ENCODE assay signal across 22 cellular contexts in the genomic region with DNA sequence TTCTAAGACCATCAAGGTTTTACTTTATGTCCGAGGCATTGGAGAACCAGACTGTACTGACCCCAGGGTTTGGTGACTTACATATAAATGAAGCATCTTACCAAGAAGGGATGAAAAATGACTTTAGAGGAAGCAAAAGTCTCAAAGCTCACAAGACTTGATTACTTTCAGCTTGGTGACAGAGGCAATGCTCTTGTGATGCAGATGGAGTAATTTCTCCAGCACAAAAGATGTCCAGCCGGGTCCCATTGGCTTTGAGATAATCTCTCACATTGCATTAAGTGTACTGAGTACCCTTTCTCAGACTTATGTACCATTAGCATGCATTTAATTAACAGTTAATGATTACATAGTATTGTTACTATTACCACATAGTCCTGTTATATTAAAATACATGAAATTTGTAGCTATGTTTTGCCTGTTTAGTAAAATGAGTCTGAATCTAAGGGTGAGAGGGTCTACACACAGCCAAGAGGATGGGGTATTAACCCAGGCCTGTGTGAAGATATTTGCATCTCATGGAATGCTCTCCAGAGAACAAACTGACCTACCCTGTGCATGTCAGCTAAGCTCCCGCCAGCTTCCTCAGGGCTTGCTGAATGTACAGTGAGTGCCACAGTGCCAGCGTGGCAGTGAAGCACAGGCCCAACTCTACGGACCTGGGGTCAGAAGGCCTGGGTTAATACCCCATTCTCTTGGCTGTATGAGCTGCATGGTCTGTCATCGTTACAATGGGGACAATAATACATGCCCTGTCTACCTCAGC. TPM values are rescaled to one million over a fixed set of nuclear protein-coding genes. Genes with fewer than 3 reads are reported as not detected.
DNase-seq lines count a peak whose midpoint lies in the region; ATAC-seq and TF ChIP-seq lines count a peak whose summit lies in the region.
"Had no signal": no experiment of that assay in that cellular context is flagged by ENCODE, and none has a peak within 500 bp of the region (broad histone marks: within the 10 kb centered on the region; RNA-seq: fewer than 3 reads in every experiment).

No MANE protein-coding gene starts in this region.

- no peak overlapping the region for H3K4me2 ChIP-seq in trophoblast cell (ENCODE audit: low read length)
- H3K4me2 ChIP-seq: A549; BLaER1 treated with 17β-estradiol and CSF1 and Interleukin-3, amounts not matched to agents 10 nM and 100 nM had no signal

- no peaks in the 10 kb centered on the region for H3K9me3 Mint-ChIP-seq in activated CD4-positive, alpha-beta T cell treated with anti-CD3 and anti-CD28 coated beads for 36 hours (ENCODE audit: low read depth)
- H3K9me3 Mint-ChIP-seq: CD4-positive, alpha-beta T cell had no signal

- DNase-seq in NT2/D1 (ENCODE audit: low read depth, low spot score) (peak; percentile 2), esophagus muscularis mucosa (ENCODE audit: extremely low spot score) (peak; percentile 91), trophoblast cell (no peak), H7 (no peak)
- no peak for DNase-seq in activated CD4-positive, alpha-beta T cell treated with anti-CD3 and anti-CD28 coated beads for 36 hours
- DNase-seq: 8988T; ACHN; AML-193; BE2C; CD4-positive, alpha-beta T cell; CD8-positive, alpha-beta memory T cell; DMS79; EL; GDM1; GOT3 had no signal

- H3K4ac ChIP-seq in trophoblast cell (ENCODE audit: low read depth, low read length): no peak overlapping the region

- no peak overlapping the region for H3K27ac Mint-ChIP-seq in activated CD4-positive, alpha-beta T cell treated with anti-CD3 and anti-CD28 coated beads for 36 hours
- H3K27ac Mint-ChIP-seq: CD14-positive monocyte; CD4-positive, alpha-beta T cell; CD8-positive, alpha-beta memory T cell had no signal

- CTCF ChIA-PET in activated CD4-positive, alpha-beta T cell treated with anti-CD3 and anti-CD28 coated beads for 36 hours (lab: Charles Lee): no interaction called here

- no peaks in the 10 kb centered on the region for H3K36me3 ChIP-seq in NT2/D1 (ENCODE audit: insufficient read depth, insufficient read length, low read length)
- H3K36me3 ChIP-seq in esophagus muscularis mucosa: no peaks in the 10 kb centered on the region
- peaks cover 5 to 8% of the 10 kb centered on the region in 2 experiments for H3K36me3 ChIP-seq in trophoblast cell (ENCODE audit: control insufficient read depth in 1 of 2, insufficient read depth in 2 of 2, low read length in 2 of 2)
- no peaks in the 10 kb centered on the region for H3K36me3 ChIP-seq in H7 (replicated peaks; ENCODE audit: control insufficient read depth, insufficient read depth, low read length)
- H3K36me3 ChIP-seq: BE2C; BLaER1 treated with 17β-estradiol and CSF1 and Interleukin-3, amounts not matched to agents 10 nM and 100 nM had no signal

- no peaks in the 10 kb centered on the region for H3K4me1 Mint-ChIP-seq in activated CD4-positive, alpha-beta T cell treated with anti-CD3 and anti-CD28 coated beads for 36 hours
- H3K4me1 Mint-ChIP-seq: CD14-positive monocyte; CD8-positive, alpha-beta memory T cell had no signal

- TF ChIP-seq POLR2A in esophagus muscularis mucosa (IDR thresholded peaks at IDR 0.05; ENCODE audit: low read depth): no peak

- intact Hi-C loops in esophagus muscularis mucosa (cut with DNase I): no loop called here
- intact Hi-C loops in activated CD4-positive, alpha-beta T cell treated with anti-CD3 and anti-CD28 coated beads for 36 hours (cut with DNase I, micrococcal nuclease): no loop called here

- no peak overlapping the region for H4K12ac ChIP-seq in trophoblast cell (ENCODE audit: low read depth, low read length)

- no peak overlapping the region for H3K4me3 ChIP-seq in NT2/D1 (ENCODE audit: insufficient read length, low read depth)
- no peak overlapping the region for H3K4me3 ChIP-seq in esophagus muscularis mucosa
- H3K4me3 ChIP-seq in trophoblast cell (ENCODE audit: low read depth, low read length): no peak overlapping the region
- H3K4me3 ChIP-seq in H7 (ENCODE audit: insufficient read depth, low read depth, low read length): no peak overlapping the region
- H3K4me3 ChIP-seq: A549; BLaER1 treated with 17β-estradiol and CSF1 and Interleukin-3, amounts not matched to agents 10 nM and 100 nM; GM12878 had no signal

- no peak overlapping the region for H4K91ac ChIP-seq in trophoblast cell (ENCODE audit: low read depth, low read length)

- peaks cover 12% of the 10 kb centered on the region for H3K27me3 ChIP-seq in NT2/D1 (ENCODE audit: insufficient read depth, insufficient read length)
- H3K27me3 ChIP-seq in esophagus muscularis mucosa: peaks cover 0 to 18% (median 0%) of the 10 kb centered on the region in 4 donors
- no peaks in the 10 kb centered on the region for H3K27me3 ChIP-seq in trophoblast cell (ENCODE audit: insufficient read depth, low read length)
- H3K27me3 ChIP-seq in H7 (ENCODE audit: control insufficient read depth, insufficient read depth, low read length): peaks cover 10% of the 10 kb centered on the region
- H3K27me3 ChIP-seq: BE2C; BLaER1 treated with 17β-estradiol and CSF1 and Interleukin-3, amounts not matched to agents 10 nM and 100 nM had no signal

- no peak overlapping the region for H2BK5ac ChIP-seq in trophoblast cell (ENCODE audit: low read depth, low read length, poor library complexity)

- H4K8ac ChIP-seq in trophoblast cell (ENCODE audit: low read depth, low read length): no peak overlapping the region

- H3K9ac ChIP-seq in NT2/D1 (ENCODE audit: insufficient read length, low read depth) (no peak overlapping the region), trophoblast cell (ENCODE audit: low read length) (peak overlapping the region; percentile 64)
- H3K9ac ChIP-seq: BLaER1 treated with 17β-estradiol and CSF1 and Interleukin-3, amounts not matched to agents 10 nM and 100 nM had no signal

- no peak for TF ChIP-seq CTCF in esophagus muscularis mucosa (IDR thresholded peaks at IDR 0.05)

- no peak overlapping the region for H2AFZ ChIP-seq in trophoblast cell (ENCODE audit: insufficient read depth, low read length, poor library complexity)

- no peaks in the 10 kb centered on the region for H3K9me3 ChIP-seq in NT2/D1 (ENCODE audit: insufficient read depth, low read length)
- no peaks in the 10 kb centered on the region for H3K9me3 ChIP-seq in esophagus muscularis mucosa
- no peaks in the 10 kb centered on the region for H3K9me3 ChIP-seq in trophoblast cell (ENCODE audit: insufficient read depth, low read depth, low read length)
- H3K9me3 ChIP-seq: A549; BE2C; BLaER1 treated with 17β-estradiol and CSF1 and Interleukin-3, amounts not matched to agents 10 nM and 100 nM had no signal

- H3K18ac ChIP-seq in trophoblast cell (ENCODE audit: low read length): no peak overlapping the region

- no peak overlapping the region for H3K14ac ChIP-seq in trophoblast cell (ENCODE audit: low read length)

- H3K36me3 Mint-ChIP-seq in activated CD4-positive, alpha-beta T cell treated with anti-CD3 and anti-CD28 coated beads for 36 hours (ENCODE audit: low read depth): no peaks in the 10 kb centered on the region
- H3K36me3 Mint-ChIP-seq: CD14-positive monocyte; CD8-positive, alpha-beta memory T cell had no signal

- H3K4me3 Mint-ChIP-seq in activated CD4-positive, alpha-beta T cell treated with anti-CD3 and anti-CD28 coated beads for 36 hours: no peak overlapping the region
- H3K4me3 Mint-ChIP-seq: CD14-positive monocyte; CD4-positive, alpha-beta T cell; CD8-positive, alpha-beta memory T cell had no signal

- no peak overlapping the region for H2BK12ac ChIP-seq in trophoblast cell (ENCODE audit: low read length)

- WGBS in esophagus muscularis mucosa: 89% methylated on average over 6 of the region's 6 CpGs
- no CpG with 5 or more reads among the region's 6 CpGs for WGBS in trophoblast cell (ENCODE audit: extremely low coverage, insufficient coverage, insufficient read length)

- POLR2A ChIA-PET in activated CD4-positive, alpha-beta T cell treated with anti-CD3 and anti-CD28 coated beads for 36 hours (lab: Charles Lee): no interaction called here

- H3K4me1 ChIP-seq in NT2/D1 (ENCODE audit: insufficient read depth, insufficient read length) (no peaks in the 10 kb centered on the region), esophagus muscularis mucosa (peaks cover 0 to under 1% (median under 1%) of the 10 kb centered on the region in 4 donors), trophoblast cell (ENCODE audit: control insufficient read depth in 1 of 2, insufficient read depth in 2 of 2, low read length in 2 of 2) (peaks cover 0 to 4% of the 10 kb centered on the region in 2 experiments)
- H3K4me1 ChIP-seq: A549; BE2C; BLaER1 treated with 17β-estradiol and CSF1 and Interleukin-3, amounts not matched to agents 10 nM and 100 nM had no signal

- no peaks in the 10 kb centered on the region for H3K79me1 ChIP-seq in trophoblast cell (ENCODE audit: low read length)

- no peak for TF ChIP-seq EP300 in esophagus muscularis mucosa (IDR thresholded peaks at IDR 0.05)

- ATAC-seq in SK-N-SH treated with all-trans-retinoic acid at 6 μM for 48 hours: no peak
- no peak for ATAC-seq in HG02759 (IDR thresholded peaks at IDR 0.05; ENCODE audit: unreplicated experiment)
- no peak for ATAC-seq in activated CD4-positive, alpha-beta T cell treated with anti-CD3 and anti-CD28 coated beads for 36 hours
- ATAC-seq: A549, GM12878, HCT116 had no signal

- H3K27ac ChIP-seq in esophagus muscularis mucosa (replicated peaks in 1 of 4) (no peak overlapping the region), trophoblast cell (ENCODE audit: low read depth, low read length) (no peak overlapping the region)
- H3K27ac ChIP-seq: A549; BLaER1 treated with 17β-estradiol and CSF1 and Interleukin-3, amounts not matched to agents 10 nM and 100 nM had no signal

- H2AK5ac ChIP-seq in trophoblast cell (ENCODE audit: low read length): no peak overlapping the region

- H3K27me3 Mint-ChIP-seq in activated CD4-positive, alpha-beta T cell treated with anti-CD3 and anti-CD28 coated beads for 36 hours: peaks cover 18% of the 10 kb centered on the region

- H3K23ac ChIP-seq in trophoblast cell (ENCODE audit: low read length): no peak overlapping the region

- no peak overlapping the region for H2BK120ac ChIP-seq in trophoblast cell (ENCODE audit: insufficient read depth, low read length, poor library complexity)

- H3K79me2 ChIP-seq in trophoblast cell (ENCODE audit: control insufficient read depth, insufficient read depth, low read length, poor library complexity): no peaks in the 10 kb centered on the region

TF ChIP-seq in SK-N-SH treated with all-trans-retinoic acid at 6 μM for 48 hours, 23 proteins besides CTCF, POLR2A, EP300 and RAD21 (continues in another document):
- TF ChIP-seq ZFP30 (CRISPR knock-in tag; IDR thresholded peaks at IDR 0.05) (no peak), BACH2 (CRISPR knock-in tag; IDR thresholded peaks at IDR 0.05; ENCODE audit: borderline replicate concordance) (no peak), ESRRG (CRISPR knock-in tag; IDR thresholded peaks at IDR 0.05) (no peak), ZNF70 (CRISPR knock-in tag; IDR thresholded peaks at IDR 0.05) (no peak)

RNA-seq across cellular contexts. Expression of gene HTR1E, which starts 5.6 kb away (rescaled TPM):
- under 1 TPM in 3 of 4 donors, not detected in 1; 0.17 to 0.40 (median 0.19) TPM for total RNA-seq in esophagus muscularis mucosa
- polyA plus RNA-seq in trophoblast cell (2013): 26.0 and 27.6 TPM in 2 replicates
- total RNA-seq in H7 (2014; rRNA removed; shearing (Covaris generic)): 0.52 TPM in 1 of 2 replicates, not detected in the other
- not detected for total RNA-seq in activated CD4-positive, alpha-beta T cell treated with anti-CD3 and anti-CD28 coated beads for 36 hours
- total RNA-seq: CD4-positive, alpha-beta T cell; CD8-positive, alpha-beta memory T cell; GM12878 had no signal
- polyA plus RNA-seq: A549; CD14-positive monocyte; CD8-positive, alpha-beta memory T cell; GM12878 had no signal

Comparison
In these comparisons a context has a peak if more than half of its experiments do, and no peak if none do; other contexts are left out.
1. DNase-seq: peak in NT2/D1 (single experiment) and esophagus muscularis mucosa (single experiment); none in trophoblast cell (0 of 2), H7 (single experiment) and activated CD4-positive, alpha-beta T cell treated with anti-CD3 and anti-CD28 coated beads for 36 hours (single experiment).